Comparison of ENCODE assay signal across 12 cellular contexts in the genomic region with DNA sequence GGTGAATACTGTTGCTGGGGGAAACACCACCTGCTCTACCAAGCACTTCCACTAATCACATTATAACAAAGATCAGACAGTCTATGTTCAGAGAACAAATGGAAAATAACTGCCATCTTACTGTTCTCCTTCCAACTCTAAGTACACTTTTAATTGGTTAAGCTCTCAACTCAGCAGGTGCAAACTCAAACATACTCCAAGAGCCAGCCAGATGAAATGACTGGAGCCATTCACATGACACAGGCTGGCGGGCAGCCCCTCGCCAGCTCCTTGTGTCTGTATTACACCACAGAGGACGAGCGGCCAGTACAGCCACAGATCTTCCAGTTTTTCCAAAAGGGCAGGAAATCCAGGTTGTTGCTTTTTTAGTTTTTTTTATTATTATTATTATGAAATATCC. TPM values are rescaled to one million over a fixed set of nuclear protein-coding genes. Genes with fewer than 3 reads are reported as not detected.
A peak's percentile ranks its signal among the peaks of the same experiment; 100 is the strongest.
DNase-seq lines count a peak whose midpoint lies in the region; ATAC-seq and TF ChIP-seq lines count a peak whose summit lies in the region.
"Had no signal": no experiment of that assay in that cellular context is flagged by ENCODE, and none has a peak within 500 bp of the region (broad histone marks: within the 10 kb centered on the region; RNA-seq: fewer than 3 reads in every experiment).

No MANE protein-coding gene starts in this region.

- DNase-seq in NCI-H1417 (lab: John Stamatoyannopoulos, UW): peak; percentile 80 to 97 (median 96)
- DNase-seq in NCI-H526 treated with DMSO at 0.1 percent for 48 hours (lab: John Stamatoyannopoulos, UW): peak; percentile 14
- DNase-seq in left cardiac atrium: peak; percentile 54
- DNase-seq in retinal pigment epithelial cell (ENCODE audit: low read depth): peak; percentile 34
- DNase-seq in kidney tubule cell (ENCODE audit: low spot score): no peak
- DNase-seq in ACHN: no peak
- no peak for DNase-seq in activated effector memory CD4-positive, alpha-beta T cell treated with Interleukin-2 at 50 U/mL for 16 hours
- no peak for DNase-seq in erythroblast (lab: John Stamatoyannopoulos, UW)
- DNase-seq: CD4-positive, CD25-positive, alpha-beta regulatory T cell; GM23248; right lobe of liver had no signal

- no peak for TF ChIP-seq CTCF in retinal pigment epithelial cell (conservative IDR thresholded peaks at IDR 0.05; ENCODE audit: low read depth, low read length)

- in situ Hi-C loops in ACHN (cut with HindIII; ENCODE audit: low pct_ligation_motif_present, low pct_unique_long_range_greater_than_20kb, low sequenced_read_pairs): no loop called here

- intact Hi-C loops in left cardiac atrium (cut with DNase I): no loop called here

- ATAC-seq in left cardiac atrium: peak; percentile 85 to 91

- H3K4me3 ChIP-seq in retinal pigment epithelial cell (ENCODE audit: low read length): no peak overlapping the region
- H3K4me3 ChIP-seq: GM23248, right lobe of liver had no signal

- TF ChIP-seq POLR2A in erythroblast (IDR thresholded peaks at IDR 0.05; ENCODE audit: low read length): no peak

RNA-seq across cellular contexts. Expression of a gene that starts 16.1 kb away (rescaled TPM):
- 10 to 100 TPM; 59.7 to 68.9 TPM for total RNA-seq in left cardiac atrium
- total RNA-seq: CD4-positive, CD25-positive, alpha-beta regulatory T cell; T-helper 1 cell treated with Interleukin-12 subunit alpha and Interleukin-12 subunit beta and Interleukin-4 antibody, amounts not matched to agents 30 ng/mL and 1 ng/mL, for 36 hours had no signal

Comparison
In these comparisons a context has a peak if more than half of its experiments do, and no peak if none do; other contexts are left out.
1. DNase-seq: peak in NCI-H1417 (3 of 3), NCI-H526 treated with DMSO at 0.1 percent for 48 hours (single experiment), left cardiac atrium (single experiment) and retinal pigment epithelial cell (single experiment); none in kidney tubule cell (single experiment), ACHN (single experiment), activated effector memory CD4-positive, alpha-beta T cell treated with Interleukin-2 at 50 U/mL for 16 hours (single experiment) and erythroblast (0 of 2).